ENCODE assay signal across 21 cellular contexts in genomic region chrX:50827996-50828395, GRCh38. TPM values are rescaled to one million over a fixed set of nuclear protein-coding genes. Genes with fewer than 3 reads are reported as not detected.
DNase-seq lines count a peak whose midpoint lies in the region; ATAC-seq, FAIRE-seq and TF ChIP-seq lines count a peak whose summit lies in the region.
"Had no signal": no experiment of that assay in that cellular context is flagged by ENCODE, and none has a peak within 500 bp of the region (broad histone marks: within the 10 kb centered on the region; RNA-seq: fewer than 3 reads in every experiment).

No MANE protein-coding gene starts in this region.

- H3K27ac Mint-ChIP-seq in GM23338 = no peak overlapping the region
- H3K27ac Mint-ChIP-seq: activated CD4-positive, alpha-beta T cell treated with anti-CD3 and anti-CD28 coated beads for 36 hours; CD14-positive monocyte; effector memory CD8-positive, alpha-beta T cell; stimulated activated memory B cell treated with anti-CD40 and anti-IgM and Interleukin-4, amounts not matched to agents 10 μg/mL and 1 μg/mL and 100 μg/mL, for 72 hours had no signal

- H3K4me3 ChIP-seq in K562 (no peak overlapping the region), kidney epithelial cell (ENCODE audit: low read depth, low read length) (no peak overlapping the region), GM23338 (no peak overlapping the region)
- H3K4me3 ChIP-seq: thyroid gland had no signal

- CTCF ChIA-PET in K562 (lab: Yijun Ruan, JAX; ENCODE audit: low intra/inter-chr PET ratio) = no interaction called here

- intact Hi-C loops in K562 (cut with micrococcal nuclease) = no loop called here

- no TSS peak for BruUV-seq in K562 (replicated peaks; lab: Mats Ljungman, UMichigan)

- H3K79me2 ChIP-seq in K562 (ENCODE audit: control insufficient read depth, insufficient read depth, low read length) (no peaks in the 10 kb centered on the region), GM23338 (replicated peaks; ENCODE audit: insufficient read depth) (no peaks in the 10 kb centered on the region)

- no peaks in the 10 kb centered on the region for H3K36me3 Mint-ChIP-seq in GM23338 (ENCODE audit: low read depth)
- H3K36me3 Mint-ChIP-seq: CD14-positive monocyte; stimulated activated memory B cell treated with anti-CD40 and anti-IgM and Interleukin-4, amounts not matched to agents 10 μg/mL and 1 μg/mL and 100 μg/mL, for 72 hours had no signal

- H3K27me3 ChIP-seq in K562 (ENCODE audit: control insufficient read depth in 2 of 2, insufficient read depth in 2 of 2, low read length in 2 of 2) = no peaks in the 10 kb centered on the region
- no peaks in the 10 kb centered on the region for H3K27me3 ChIP-seq in kidney epithelial cell (ENCODE audit: control insufficient read depth, insufficient read depth, low read length)
- no peaks in the 10 kb centered on the region for H3K27me3 ChIP-seq in GM23338 (ENCODE audit: insufficient read depth)
- H3K27me3 ChIP-seq: thyroid gland had no signal

- peaks cover 4% of the 10 kb centered on the region; the same call in 1 of the 3 replicates for H3K4me1 Mint-ChIP-seq in GM23338
- H3K4me1 Mint-ChIP-seq: activated CD4-positive, alpha-beta T cell treated with anti-CD3 and anti-CD28 coated beads for 36 hours; CD14-positive monocyte; stimulated activated memory B cell treated with anti-CD40 and anti-IgM and Interleukin-4, amounts not matched to agents 10 μg/mL and 1 μg/mL and 100 μg/mL, for 72 hours had no signal

- H3K36me3 ChIP-seq in K562 (ENCODE audit: control insufficient read depth, insufficient read depth, low read length) (no peaks in the 10 kb centered on the region), kidney epithelial cell (ENCODE audit: control insufficient read depth, insufficient read depth, low read length) (no peaks in the 10 kb centered on the region), GM23338 (ENCODE audit: insufficient read depth) (no peaks in the 10 kb centered on the region)
- H3K36me3 ChIP-seq: thyroid gland had no signal

- H3K9me3 Mint-ChIP-seq in GM23338 = no peaks in the 10 kb centered on the region
- H3K9me3 Mint-ChIP-seq: CD14-positive monocyte; effector memory CD8-positive, alpha-beta T cell; stimulated activated memory B cell treated with anti-CD40 and anti-IgM and Interleukin-4, amounts not matched to agents 10 μg/mL and 1 μg/mL and 100 μg/mL, for 72 hours had no signal

- H3K27ac ChIP-seq in K562 (ENCODE audit: extremely low read depth, low read depth, low read length) (no peak overlapping the region), GM23338 (ENCODE audit: low read depth) (no peak overlapping the region)
- H3K27ac ChIP-seq: thyroid gland had no signal

- FAIRE-seq in K562 (lab: Jason Lieb, UNC) = no peak
- FAIRE-seq: GM18507, H54 had no signal

- no peak for TF ChIP-seq RAD21 in K562 (CRISPR knock-in tag; conservative IDR thresholded peaks at IDR 0.05 in 1 of 2, IDR thresholded peaks at IDR 0.05 in 1 of 2)

- DNase-seq in DMS53 (lab: John Stamatoyannopoulos, UW) = peak; percentile 72
- DNase-seq in M059J (ENCODE audit: low read depth) = peak; percentile 89
- DNase-seq in K562 (ENCODE audit: extremely low read depth in 1 of 4, low spot score in 3 of 4) = no peak
- DNase-seq in kidney epithelial cell (ENCODE audit: low read depth) = peak; percentile 65
- no peak for DNase-seq in NCI-H82 treated with DMSO at 0.1 percent for 48 hours (lab: John Stamatoyannopoulos, UW; ENCODE audit: unreplicated experiment)
- no peak for DNase-seq in GM23338 (ENCODE audit: low spot score)
- no peak for DNase-seq in KG1 (lab: John Stamatoyannopoulos, UW)
- DNase-seq: activated CD4-positive, alpha-beta T cell treated with anti-CD3 and anti-CD28 coated beads for 36 hours; amniotic stem cell; effector memory CD8-positive, alpha-beta T cell; NCI-H1092; NCI-H2081 treated with DMSO at 0.1 percent for 48 hours; NCI-H526 treated with DMSO at 0.1 percent for 48 hours; nucleus accumbens; SK-N-SH; thyroid gland had no signal

- no peak for TF ChIP-seq POLR2A in K562 (conservative IDR thresholded peaks at IDR 0.05)

- no peaks in the 10 kb centered on the region for H3F3A ChIP-seq in GM23338 (replicated peaks; ENCODE audit: low read depth)

- TF ChIP-seq EP300 in K562 (IDR thresholded peaks at IDR 0.05; ENCODE audit: low read length) = no peak

- POLR2A ChIA-PET in K562 (lab: Yijun Ruan, JAX) = no interaction called here

- ATAC-seq in K562 (no peak), GM23338 (no peak), GM21723 (IDR thresholded peaks at IDR 0.05; ENCODE audit: unreplicated experiment) (no peak)
- ATAC-seq: activated CD4-positive, alpha-beta T cell treated with anti-CD3 and anti-CD28 coated beads for 36 hours; effector memory CD8-positive, alpha-beta T cell; stimulated activated memory B cell treated with anti-CD40 and anti-IgM and Interleukin-4, amounts not matched to agents 10 μg/mL and 1 μg/mL and 100 μg/mL, for 72 hours had no signal

- no peak overlapping the region for H3K9ac ChIP-seq in K562 (ENCODE audit: insufficient read depth in 1 of 2, low read depth in 2 of 2, low read length in 2 of 2)
- H3K9ac ChIP-seq: SK-N-SH had no signal

- no peaks in the 10 kb centered on the region for H4K20me1 ChIP-seq in K562 (replicated peaks; ENCODE audit: control insufficient read depth, insufficient read depth, low read length)
- no peaks in the 10 kb centered on the region for H4K20me1 ChIP-seq in GM23338 (replicated peaks; ENCODE audit: insufficient read depth)

- WGBS in K562 (ENCODE audit: insufficient coverage, low coverage, missing lambda C conversion rate) = 0% methylated on average over 1 of the region's 1 CpG

- no peak overlapping the region for H3K4me3 Mint-ChIP-seq in GM23338
- H3K4me3 Mint-ChIP-seq: activated CD4-positive, alpha-beta T cell treated with anti-CD3 and anti-CD28 coated beads for 36 hours; CD14-positive monocyte; effector memory CD8-positive, alpha-beta T cell; stimulated activated memory B cell treated with anti-CD40 and anti-IgM and Interleukin-4, amounts not matched to agents 10 μg/mL and 1 μg/mL and 100 μg/mL, for 72 hours had no signal

- no peaks in the 10 kb centered on the region for H3K9me2 ChIP-seq in GM23338 (ENCODE audit: insufficient read depth)
- H3K9me2 ChIP-seq: SK-N-SH had no signal

- H3K9me1 ChIP-seq in K562 (ENCODE audit: control insufficient read depth, insufficient read depth, low read length) = no peaks in the 10 kb centered on the region

- H3K4me2 ChIP-seq in K562 (ENCODE audit: insufficient read depth, low read length) = no peak overlapping the region
- no peak overlapping the region for H3K4me2 ChIP-seq in GM23338
- H3K4me2 ChIP-seq: SK-N-SH had no signal

- no peak overlapping the region for H2AFZ ChIP-seq in K562 (ENCODE audit: low read depth, low read length)
- H2AFZ ChIP-seq in GM23338 = no peak overlapping the region

- H3K9me3 ChIP-seq in K562 (replicated peaks; ENCODE audit: control insufficient read depth, insufficient read depth, low read depth, low read length) = no peaks in the 10 kb centered on the region
- H3K9me3 ChIP-seq: SK-N-SH, thyroid gland had no signal

- H3K4me1 ChIP-seq in K562 (replicated peaks in 1 of 2; ENCODE audit: control insufficient read depth in 2 of 2, insufficient read depth in 2 of 2, low read length in 2 of 2) (no peaks in the 10 kb centered on the region), GM23338 (ENCODE audit: insufficient read depth) (no peaks in the 10 kb centered on the region)
- H3K4me1 ChIP-seq: thyroid gland had no signal

- TF ChIP-seq CTCF in K562 (IDR thresholded peaks at IDR 0.05 in 2 of 3, conservative IDR thresholded peaks at IDR 0.05 in 1 of 3; ENCODE audit: insufficient read depth in 2 of 3, low read depth in 1 of 3, low read length in 3 of 3) = no peak
- TF ChIP-seq CTCF in kidney epithelial cell (IDR thresholded peaks at IDR 0.05; ENCODE audit: insufficient read depth, low read length, poor library complexity, severe bottlenecking) = no peak
- TF ChIP-seq CTCF in GM23338 (conservative IDR thresholded peaks at IDR 0.05; ENCODE audit: low read depth in 2 of 2) = no peak

- H3K27me3 Mint-ChIP-seq in GM23338 (ENCODE audit: insufficient read depth, low read depth, poor library complexity) = no peaks in the 10 kb centered on the region
- H3K27me3 Mint-ChIP-seq: effector memory CD8-positive, alpha-beta T cell; stimulated activated memory B cell treated with anti-CD40 and anti-IgM and Interleukin-4, amounts not matched to agents 10 μg/mL and 1 μg/mL and 100 μg/mL, for 72 hours had no signal

- in situ Hi-C loops in K562 (cut with MboI) = no loop called here

TF ChIP-seq in K562, 482 proteins besides CTCF, POLR2A, EP300 and RAD21 (continues in another document):
- TF ChIP-seq NUFIP1 (IDR thresholded peaks at IDR 0.05; ENCODE audit: partially characterized antibody) = no peak
- TF ChIP-seq PHF21A (IDR thresholded peaks at IDR 0.05; ENCODE audit: borderline replicate concordance, low read depth) = no peak
- TF ChIP-seq SP1 (CRISPR knock-in tag; IDR thresholded peaks at IDR 0.05) = no peak
- peak; percentile 75 for TF ChIP-seq FOSL1 (tag; conservative IDR thresholded peaks at IDR 0.05)

RNA-seq across cellular contexts. Expression of gene SHROOM4, which starts 14.0 kb away (rescaled TPM):
- total RNA-seq in M059J (2014; rRNA removed; shearing (Covaris generic)) = 0.54 and 1.8 TPM in 2 replicates
- total RNA-seq in K562 (2011; cell fraction: chromatin; rRNA removed; ENCODE audit: low replicate concordance) = not detected in 2 replicates
- total RNA-seq in K562 (2011; cell fraction: nucleolus; rRNA removed) = not detected in 2 replicates
- not detected in 2 replicates for total RNA-seq in K562 (2011; cell fraction: nucleoplasm; rRNA removed)
- total RNA-seq in K562 (2014; rRNA removed) (not detected in 2 replicates), K562 (2014; rRNA removed; fragmentation: Illumina TruSeq; extraction: Trizol) (not detected in 2 replicates), K562 (2015; rRNA removed; fragmentation: Illumina TruSeq; extraction: Trizol) (not detected in 2 replicates), K562 (2021) (not detected in 2 replicates), kidney epithelial cell (6.1 and 7.5 TPM in 2 replicates)
- polyA plus RNA-seq in K562 (2011; rRNA removed) (not detected in 2 replicates), K562 (2014; fragmentation: Illumina TruSeq; extraction: Trizol) (not detected in 2 replicates), K562 (2014; fragmentation: Nextera tagmentation; extraction: Ambion mirVana) (not detected), K562 (2014; rRNA removed) (not detected in 2 replicates), GM23338 (2016; fragmentation: Nextera tagmentation; extraction: Ambion mirVana) (1.4 and 1.9 TPM in 2 replicates)
- not detected in 2 replicates for polyA plus RNA-seq in K562 (2011; cell fraction: cytosol; rRNA removed)
- polyA plus RNA-seq in K562 (2011; cell fraction: nucleus; rRNA removed) = not detected in 2 replicates
- not detected in 2 replicates for polyA plus RNA-seq in K562 (2012)
- polyA minus RNA-seq in K562 (2011; rRNA and poly(A)+ RNA removed) = not detected in 2 replicates
- polyA minus RNA-seq in K562 (2011; cell fraction: cytosol; rRNA and poly(A)+ RNA removed) = not detected in 2 replicates
- polyA minus RNA-seq in K562 (2011; cell fraction: nucleus; rRNA and poly(A)+ RNA removed) = not detected in 2 replicates
- total RNA-seq in GM23338 (2014; rRNA removed; shearing (Covaris generic)) = 7.9 and 8.5 TPM in 2 replicates
- total RNA-seq: activated CD4-positive, alpha-beta T cell treated with anti-CD3 and anti-CD28 coated beads for 36 hours had no signal
- polyA plus RNA-seq: CD14-positive monocyte had no signal

Comparison
In these comparisons a context has a peak if more than half of its experiments do, and no peak if none do; other contexts are left out.
1. DNase-seq: peak in DMS53 (single experiment), M059J (single experiment) and kidney epithelial cell (single experiment); none in K562 (0 of 4), NCI-H82 treated with DMSO at 0.1 percent for 48 hours (single experiment), GM23338 (single experiment) and KG1 (single experiment).